ENCODE assay signal across 24 cellular contexts in the genomic region with DNA sequence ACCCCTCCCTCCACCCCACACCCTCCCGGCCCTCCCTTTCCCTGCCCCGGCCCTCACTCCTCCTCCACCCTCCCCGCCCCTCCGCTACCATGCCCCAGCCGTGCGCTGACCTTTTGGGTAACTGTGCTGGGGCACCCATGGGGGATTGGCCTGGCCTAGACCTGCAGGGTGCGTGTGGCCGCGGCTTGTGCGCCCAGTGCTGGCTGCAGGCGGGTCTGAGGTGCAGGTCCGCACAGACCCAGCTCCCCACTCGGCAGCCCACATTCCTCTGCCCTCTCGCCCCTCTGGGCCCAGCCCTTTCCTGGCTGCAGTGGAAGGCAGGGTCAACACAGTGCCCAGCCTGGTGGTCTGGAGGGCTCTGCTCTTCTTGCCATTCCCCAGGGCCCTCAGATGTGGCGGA. TPM values are rescaled to one million over a fixed set of nuclear protein-coding genes. Genes with fewer than 3 reads are reported as not detected.
"Had no signal": no experiment of that assay in that cellular context is flagged by ENCODE, and none has a peak within 500 bp of the region (broad histone marks: within the 10 kb centered on the region; RNA-seq: fewer than 3 reads in every experiment).

No MANE protein-coding gene starts in this region.

- DNase-seq: activated CD4-positive, alpha-beta T cell treated with anti-CD3 and anti-CD28 coated beads for 4 hours; activated CD4-positive, alpha-beta T cell treated with anti-CD3 and anti-CD28 coated beads, Interleukin-2, amount 50 U/mL, for 4 hours; activated effector memory CD4-positive, alpha-beta T cell treated with Interleukin-2 at 50 U/mL for 16 hours; activated naive CD4-positive, alpha-beta T cell treated with Interleukin-2 at 50 U/mL for 16 hours; cerebellar nuclear complex; colonic mucosa; effector CD8-positive, alpha-beta T cell; stimulated activated CD4-positive, alpha-beta T cell treated with anti-CD3 and anti-CD28 coated beads, Interleukin-12 subunit alpha, Interleukin-12 subunit beta, amount 100 ng/mL, for 4 hours; stimulated activated CD4-positive, alpha-beta T cell treated with anti-CD3 and anti-CD28 coated beads, Interleukin-4, amount 100 ng/mL, for 1 hour had no signal

- H3K27me3 ChIP-seq: cardiac muscle cell had no signal

- H3K4me3 Mint-ChIP-seq: activated naive CD8-positive, alpha-beta T cell; brain; nephron had no signal

- FAIRE-seq: endometrium, frontal cortex, islet of Langerhans, TTC549, urothelium cell line had no signal

- H3K9me3 ChIP-seq: colonic mucosa, neutrophil, stomach, transverse colon had no signal

- H3K4me3 ChIP-seq: cardiac muscle cell, colonic mucosa, skin epidermis, stomach, transverse colon had no signal

- H3K36me3 Mint-ChIP-seq: activated naive CD8-positive, alpha-beta T cell; brain had no signal

- H3K27ac ChIP-seq: cardiac muscle cell, colonic mucosa, neutrophil, skin epidermis, transverse colon, VCaP had no signal

- H3K36me3 ChIP-seq: cardiac muscle cell, colonic mucosa, neutrophil, stomach, transverse colon had no signal

- H3K4me1 ChIP-seq: colonic mucosa had no signal

- H3K27ac Mint-ChIP-seq: activated naive CD8-positive, alpha-beta T cell; brain; nephron had no signal

- H3K27me3 Mint-ChIP-seq: activated naive CD8-positive, alpha-beta T cell had no signal

- H3K9me3 Mint-ChIP-seq: brain, nephron had no signal

RNA-seq across cellular contexts. Expression of a gene that starts 42.9 kb away (rescaled TPM):
- total RNA-seq: left ventricle myocardium superior had no signal
